8 cellular contexts compared by ENCODE assay signal in the genomic region with DNA sequence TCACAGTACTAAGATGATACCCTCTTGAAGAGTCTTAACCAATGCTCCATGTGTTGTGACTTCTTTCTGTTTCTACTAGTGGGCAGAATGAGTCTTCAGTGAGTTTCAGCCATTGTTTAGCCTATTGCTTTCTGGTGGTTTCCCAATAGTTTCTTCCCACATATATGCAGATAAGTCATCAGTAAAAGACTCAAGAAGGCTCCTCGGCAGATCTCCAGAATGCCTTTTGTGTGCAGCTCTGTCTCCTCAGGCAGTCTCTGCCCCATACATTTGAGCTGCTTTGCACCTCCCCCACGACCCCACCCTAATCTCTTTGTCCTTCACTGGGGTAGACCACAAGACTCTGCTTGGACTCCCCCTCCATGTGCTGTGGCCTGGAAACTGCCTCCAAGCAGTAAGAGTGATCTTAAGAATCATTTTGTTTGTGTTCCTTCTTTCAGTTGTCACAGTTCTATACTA.
DNase-seq lines count a peak whose midpoint lies in the region; ATAC-seq and TF ChIP-seq lines count a peak whose summit lies in the region.

No MANE protein-coding gene starts in this region.

- TF ChIP-seq CTCF in PC-9 (conservative IDR thresholded peaks at IDR 0.05) (no peak), fibroblast of pulmonary artery (IDR thresholded peaks at IDR 0.05; ENCODE audit: low read length, missing control alignments) (no peak), sigmoid colon (IDR thresholded peaks at IDR 0.05) (no peak), tibial artery (IDR thresholded peaks at IDR 0.05) (no peak)

- H3K9me3 Mint-ChIP-seq in activated naive CD4-positive, alpha-beta T cell treated with anti-CD3 and anti-CD28 coated beads, Interleukin-2, amount 10 ng/mL, durations not matched to agents 7 days and 5 days: peaks cover 11% of the 10 kb centered on the region

- H3K9me3 ChIP-seq in PC-9 (ENCODE audit: insufficient read depth, low read depth): no peaks in the 10 kb centered on the region
- H3K9me3 ChIP-seq in sigmoid colon: no peaks in the 10 kb centered on the region
- no peaks in the 10 kb centered on the region for H3K9me3 ChIP-seq in tibial artery

- no peak overlapping the region for H3K4me3 ChIP-seq in PC-9
- H3K4me3 ChIP-seq in fibroblast of pulmonary artery (replicated peaks; ENCODE audit: low read depth, low read length): no peak overlapping the region
- no peak overlapping the region for H3K4me3 ChIP-seq in sigmoid colon
- H3K4me3 ChIP-seq in tibial artery: no peak overlapping the region

- H3K27ac Mint-ChIP-seq in activated naive CD4-positive, alpha-beta T cell treated with anti-CD3 and anti-CD28 coated beads, Interleukin-2, amount 10 ng/mL, durations not matched to agents 7 days and 5 days: no peak overlapping the region

- H3F3A ChIP-seq in PC-9 (ENCODE audit: insufficient read depth, low read depth): peaks cover 5% of the 10 kb centered on the region; the same call in 1 of the 2 replicates

- CTCF ChIA-PET in activated naive CD4-positive, alpha-beta T cell treated with anti-CD3 and anti-CD28 coated beads, Interleukin-2, amount 10 ng/mL, durations not matched to agents 7 days and 5 days (lab: Charles Lee): no interaction called here
- CTCF ChIA-PET in PC-9 (lab: Charles Lee): interaction anchor here (1.3 kb wide), 1 partner anchor 87 kb away, joined by 3 read pairs; no protein-coding TSS in a partner anchor

- H4K20me1 ChIP-seq in PC-9 (ENCODE audit: insufficient read depth): no peaks in the 10 kb centered on the region

- POLR2A ChIA-PET in PC-9 (lab: Charles Lee; ENCODE audit: unreplicated experiment): interaction anchor here (0.6 kb wide), 1 partner anchor 434 kb away, joined by 5 read pairs; no protein-coding TSS in a partner anchor

- H3K4me1 ChIP-seq in PC-9 (replicated peaks; ENCODE audit: insufficient read depth): peaks cover 26% of the 10 kb centered on the region
- peaks cover 0 to 15% (median 4%) of the 10 kb centered on the region in 4 donors for H3K4me1 ChIP-seq in sigmoid colon
- peaks cover 0 to 12% (median 9%) of the 10 kb centered on the region in 4 donors for H3K4me1 ChIP-seq in tibial artery

- intact Hi-C loops in PC-9 (cut with micrococcal nuclease; ENCODE audit: unreplicated experiment) (loop anchor here (1.0 kb wide), 1 partner anchor 9 kb away; no protein-coding TSS in a partner anchor), sigmoid colon (cut with DNase I) (no loop called here), posterior vena cava (cut with DNase I) (no loop called here), tibial artery (cut with DNase I; ENCODE audit: low total_unique reads) (no loop called here)

- WGBS in sigmoid colon, 2 donors: 40 to 57% methylated on average over 2 of the region's 2 CpGs

- H3K36me3 ChIP-seq in PC-9 (ENCODE audit: low read depth) (no peaks in the 10 kb centered on the region), sigmoid colon (no peaks in the 10 kb centered on the region), tibial artery (no peaks in the 10 kb centered on the region)

- H3K27ac ChIP-seq in PC-9: peak overlapping the region; percentile 7; the same call in 1 of the 2 replicates
- no peak overlapping the region for H3K27ac ChIP-seq in sigmoid colon
- no peak overlapping the region for H3K27ac ChIP-seq in tibial artery

- no peak overlapping the region for H2AFZ ChIP-seq in PC-9

- no peak for TF ChIP-seq EP300 in sigmoid colon (IDR thresholded peaks at IDR 0.05)

- BruUV-seq in PC-9 (replicated peaks; lab: Mats Ljungman, UMichigan): no TSS peak

- H3K27me3 ChIP-seq in PC-9 (ENCODE audit: insufficient read depth, low read depth) (no peaks in the 10 kb centered on the region), sigmoid colon (no peaks in the 10 kb centered on the region), tibial artery (no peaks in the 10 kb centered on the region)

- H3K4me3 Mint-ChIP-seq in activated naive CD4-positive, alpha-beta T cell treated with anti-CD3 and anti-CD28 coated beads, Interleukin-2, amount 10 ng/mL, durations not matched to agents 7 days and 5 days: no peak overlapping the region

- ATAC-seq in stimulated activated naive CD8-positive, alpha-beta T cell treated with anti-CD3 and anti-CD28 coated beads, Interleukin-15, Interleukin-2, amounts not matched to agents 100 U/mL and 50 U/mL, for 24 hours: peak; percentile 93

- no peaks in the 10 kb centered on the region for H3K9me2 ChIP-seq in PC-9 (ENCODE audit: insufficient read depth)

- peaks cover 10% of the 10 kb centered on the region for H3K4me1 Mint-ChIP-seq in activated naive CD4-positive, alpha-beta T cell treated with anti-CD3 and anti-CD28 coated beads, Interleukin-2, amount 10 ng/mL, durations not matched to agents 7 days and 5 days

- no peaks in the 10 kb centered on the region for H3K79me2 ChIP-seq in PC-9 (ENCODE audit: low read depth)

- TF ChIP-seq POLR2A in sigmoid colon (IDR thresholded peaks at IDR 0.05): no peak

- DNase-seq in activated naive CD4-positive, alpha-beta T cell treated with Interleukin-2 at 50 U/mL for 16 hours: peak; percentile 53
- DNase-seq in activated naive CD4-positive, alpha-beta T cell treated with anti-CD3 and anti-CD28 coated beads, Interleukin-2, amount 10 ng/mL, durations not matched to agents 7 days and 5 days: no peak
- peak in 1 of 2 experiments; percentile 29 for DNase-seq in PC-9
- DNase-seq in fibroblast of pulmonary artery (ENCODE audit: low read depth): peak; percentile 92
- DNase-seq in stimulated activated naive CD8-positive, alpha-beta T cell treated with anti-CD3 and anti-CD28 coated beads, Interleukin-15, Interleukin-2, amounts not matched to agents 100 U/mL and 50 U/mL, for 24 hours: peak; percentile 75
- DNase-seq in sigmoid colon: no peak
- DNase-seq in posterior vena cava (ENCODE audit: low spot score): no peak
- no peak for DNase-seq in tibial artery

- no peaks in the 10 kb centered on the region for H3K36me3 Mint-ChIP-seq in activated naive CD4-positive, alpha-beta T cell treated with anti-CD3 and anti-CD28 coated beads, Interleukin-2, amount 10 ng/mL, durations not matched to agents 7 days and 5 days

- H3K27me3 Mint-ChIP-seq in activated naive CD4-positive, alpha-beta T cell treated with anti-CD3 and anti-CD28 coated beads, Interleukin-2, amount 10 ng/mL, durations not matched to agents 7 days and 5 days: no peaks in the 10 kb centered on the region

- H3K4me2 ChIP-seq in PC-9: peak overlapping the region; percentile 39

Comparison
In these comparisons a context has a peak if more than half of its experiments do, and no peak if none do; other contexts are left out.
1. DNase-seq: peak in activated naive CD4-positive, alpha-beta T cell treated with Interleukin-2 at 50 U/mL for 16 hours (single experiment), fibroblast of pulmonary artery (single experiment) and stimulated activated naive CD8-positive, alpha-beta T cell treated with anti-CD3 and anti-CD28 coated beads, Interleukin-15, Interleukin-2, amounts not matched to agents 100 U/mL and 50 U/mL, for 24 hours (single experiment); none in activated naive CD4-positive, alpha-beta T cell treated with anti-CD3 and anti-CD28 coated beads, Interleukin-2, amount 10 ng/mL, durations not matched to agents 7 days and 5 days (single experiment), sigmoid colon (single experiment), posterior vena cava (single experiment) and tibial artery (0 of 2).